Comparison of ENCODE assay signal across 9 cellular contexts in genomic region chr5:144390133-144390532, GRCh38.
A peak's percentile ranks its signal among the peaks of the same experiment; 100 is the strongest.
DNase-seq lines count a peak whose midpoint lies in the region; ATAC-seq and TF ChIP-seq lines count a peak whose summit lies in the region.
"Had no signal": no experiment of that assay in that cellular context is flagged by ENCODE, and none has a peak within 500 bp of the region (broad histone marks: within the 10 kb centered on the region; RNA-seq: fewer than 3 reads in every experiment).

No MANE protein-coding gene starts in this region.

- H3K9me3 ChIP-seq in H9 (ENCODE audit: control insufficient read depth, low read depth, low read length) (no peaks in the 10 kb centered on the region), adipocyte (ENCODE audit: control insufficient read depth, low read length) (peaks cover 2% of the 10 kb centered on the region)

- TF ChIP-seq CTCF in AG04449 (IDR thresholded peaks at IDR 0.05; ENCODE audit: insufficient read depth, low read length, missing control alignments) (peak; percentile 23), H9 (conservative IDR thresholded peaks at IDR 0.05) (peak; percentile 68), kidney epithelial cell (IDR thresholded peaks at IDR 0.05; ENCODE audit: insufficient read depth, low read length, poor library complexity, severe bottlenecking) (peak; percentile 49)

- H2AFZ ChIP-seq in H9 (ENCODE audit: low read length), result no peak overlapping the region

- no peaks in the 10 kb centered on the region; a peak in 1 of 4 replicates for H3K4me1 Mint-ChIP-seq in H9
- H3K4me1 Mint-ChIP-seq in natural killer cell treated with Interleukin-12 subunit alpha and Interleukin-12 subunit beta and Interleukin-15 and Interleukin-18, amount 100 ng/mL, for 72 hours (ENCODE audit: low read depth in 2 of 2), result no peaks in the 10 kb centered on the region
- H3K4me1 Mint-ChIP-seq in effector memory CD8-positive, alpha-beta T cell (ENCODE audit: low read depth in 2 of 2), result no peaks in the 10 kb centered on the region

- no peaks in the 10 kb centered on the region for H3K23me2 ChIP-seq in H9 (ENCODE audit: insufficient read length, low read depth, low read length, poor library complexity, severe bottlenecking)

- H3K4me2 ChIP-seq in H9 (ENCODE audit: insufficient read depth, insufficient read length, low read length), result no peak overlapping the region

- WGBS in H9 (ENCODE audit: extremely low coverage, insufficient read length, low lambda C conversion rate), result no CpG with 5 or more reads among the region's 1 CpG

- no peak overlapping the region for H2BK15ac ChIP-seq in H9 (ENCODE audit: low read depth, low read length)

- H3K18ac ChIP-seq in H9 (ENCODE audit: insufficient read length, low read depth, low read length), result no peak overlapping the region

- no peaks in the 10 kb centered on the region for H3K4me1 ChIP-seq in H9 (ENCODE audit: insufficient read depth, low read length)
- H3K4me1 ChIP-seq in adipocyte (ENCODE audit: control insufficient read depth, insufficient read depth, low read length), result peaks cover 3% of the 10 kb centered on the region

- CTCF ChIA-PET in AG04449 (lab: Yijun Ruan, JAX), result interaction anchor here (1.0 to 1.8 kb wide), 6 partner anchors 10 to 185 kb away, joined by 4 to 8 read pairs (median 4); no protein-coding TSS in a partner anchor

- DNase-seq in AG04449 (ENCODE audit: low read depth, low spot score) (no peak), H9 (peak; percentile 32), adipocyte (ENCODE audit: low read depth) (peak; percentile 48), kidney epithelial cell (ENCODE audit: low read depth) (no peak), germinal center (ENCODE audit: low spot score) (no peak), AG20443 (ENCODE audit: low spot score) (no peak)
- DNase-seq in natural killer cell treated with Interleukin-12 subunit alpha and Interleukin-12 subunit beta and Interleukin-15 and Interleukin-18, amount 100 ng/mL, for 72 hours (ENCODE audit: low spot score), result no peak
- no peak for DNase-seq in effector memory CD8-positive, alpha-beta T cell
- DNase-seq: stimulated activated CD4-positive, alpha-beta T cell treated with anti-CD3 and anti-CD28 coated beads, Interleukin-4, amount 100 ng/mL, for 1 hour had no signal

- no peak overlapping the region for H4K91ac ChIP-seq in H9 (ENCODE audit: insufficient read length, low read depth, low read length)

- no peak overlapping the region for H3K56ac ChIP-seq in H9 (ENCODE audit: insufficient read length, low read depth, low read length)

- peaks cover 24% of the 10 kb centered on the region for H3K27me3 Mint-ChIP-seq in H9 (ENCODE audit: low read depth)
- no peaks in the 10 kb centered on the region for H3K27me3 Mint-ChIP-seq in natural killer cell treated with Interleukin-12 subunit alpha and Interleukin-12 subunit beta and Interleukin-15 and Interleukin-18, amount 100 ng/mL, for 72 hours
- H3K27me3 Mint-ChIP-seq in effector memory CD8-positive, alpha-beta T cell, result no peaks in the 10 kb centered on the region

- H3K14ac ChIP-seq in H9 (ENCODE audit: insufficient read depth, low read length), result no peak overlapping the region

- H3K27me3 ChIP-seq in H9 (ENCODE audit: insufficient read depth, low read length), result no peaks in the 10 kb centered on the region
- H3K27me3 ChIP-seq in adipocyte (replicated peaks; ENCODE audit: control insufficient read depth, insufficient read depth, low read length), result no peaks in the 10 kb centered on the region
- no peaks in the 10 kb centered on the region for H3K27me3 ChIP-seq in kidney epithelial cell (ENCODE audit: control insufficient read depth, insufficient read depth, low read length)

- H3K27ac Mint-ChIP-seq in H9, result no peak overlapping the region
- H3K27ac Mint-ChIP-seq in natural killer cell treated with Interleukin-12 subunit alpha and Interleukin-12 subunit beta and Interleukin-15 and Interleukin-18, amount 100 ng/mL, for 72 hours, result no peak overlapping the region
- H3K27ac Mint-ChIP-seq in effector memory CD8-positive, alpha-beta T cell, result no peak overlapping the region

- no peak overlapping the region for H3T11ph ChIP-seq in H9 (ENCODE audit: low read length)

- no peak overlapping the region for H4K8ac ChIP-seq in H9 (replicated peaks; ENCODE audit: insufficient read length, low read depth, low read length)

- H2AK5ac ChIP-seq in H9 (ENCODE audit: insufficient read length, low read length), result no peak overlapping the region

- H2BK20ac ChIP-seq in H9 (ENCODE audit: low read depth, low read length, poor library complexity, severe bottlenecking), result no peak overlapping the region

- POLR2A ChIA-PET in AG04449 (lab: Yijun Ruan, JAX), result no interaction called here

- H3K4me3 ChIP-seq in AG04449 (ENCODE audit: low read depth, low read length), result no peak overlapping the region
- H3K4me3 ChIP-seq in adipocyte (ENCODE audit: low read length), result no peak overlapping the region
- H3K4me3 ChIP-seq in kidney epithelial cell (ENCODE audit: low read depth, low read length), result no peak overlapping the region

- H3K36me3 ChIP-seq in adipocyte (ENCODE audit: control insufficient read depth, insufficient read depth, low read length, severe bottlenecking), result no peaks in the 10 kb centered on the region
- H3K36me3 ChIP-seq in kidney epithelial cell (ENCODE audit: control insufficient read depth, insufficient read depth, low read length), result no peaks in the 10 kb centered on the region

- no peaks in the 10 kb centered on the region for H4K20me1 ChIP-seq in H9 (ENCODE audit: control insufficient read depth, insufficient read depth, insufficient read length)

- H3K9ac ChIP-seq in H9 (ENCODE audit: extremely low read depth, insufficient read length, low read length) (no peak overlapping the region), adipocyte (ENCODE audit: low read length) (no peak overlapping the region)

- no peak overlapping the region for H2BK120ac ChIP-seq in H9 (ENCODE audit: low read depth, low read length, poor library complexity, severe bottlenecking)

- H3K79me1 ChIP-seq in H9 (ENCODE audit: insufficient read depth, low read depth, low read length, poor library complexity, severe bottlenecking), result no peaks in the 10 kb centered on the region

- H2BK5ac ChIP-seq in H9 (ENCODE audit: insufficient read length, low read length), result no peak overlapping the region

- H3K4ac ChIP-seq in H9 (ENCODE audit: low read depth, low read length), result no peak overlapping the region

- H3K4me3 Mint-ChIP-seq in H9, result no peak overlapping the region
- no peak overlapping the region for H3K4me3 Mint-ChIP-seq in natural killer cell treated with Interleukin-12 subunit alpha and Interleukin-12 subunit beta and Interleukin-15 and Interleukin-18, amount 100 ng/mL, for 72 hours
- no peak overlapping the region for H3K4me3 Mint-ChIP-seq in effector memory CD8-positive, alpha-beta T cell

- no peak for ATAC-seq in natural killer cell treated with Interleukin-12 subunit alpha and Interleukin-12 subunit beta and Interleukin-15 and Interleukin-18, amount 100 ng/mL, for 72 hours
- no peak for ATAC-seq in effector memory CD8-positive, alpha-beta T cell (replicated peaks)

- no peaks in the 10 kb centered on the region for H3K79me2 ChIP-seq in H9 (ENCODE audit: insufficient read depth, low read length)

- H3K23ac ChIP-seq in H9 (ENCODE audit: insufficient read length, low read depth, low read length), result no peak overlapping the region

- no peak overlapping the region for H4K5ac ChIP-seq in H9 (ENCODE audit: insufficient read length, low read depth, low read length)

- H3K27ac ChIP-seq in H9 (ENCODE audit: insufficient read length, low read depth, low read length), result no peak overlapping the region

- no peaks in the 10 kb centered on the region for H3K36me3 Mint-ChIP-seq in H9 (ENCODE audit: insufficient read depth in 1 of 3, low read depth in 3 of 3)
- no peaks in the 10 kb centered on the region for H3K36me3 Mint-ChIP-seq in natural killer cell treated with Interleukin-12 subunit alpha and Interleukin-12 subunit beta and Interleukin-15 and Interleukin-18, amount 100 ng/mL, for 72 hours
- no peaks in the 10 kb centered on the region for H3K36me3 Mint-ChIP-seq in effector memory CD8-positive, alpha-beta T cell (ENCODE audit: insufficient read depth)

- no peaks in the 10 kb centered on the region for H3K9me3 Mint-ChIP-seq in H9
- H3K9me3 Mint-ChIP-seq in natural killer cell treated with Interleukin-12 subunit alpha and Interleukin-12 subunit beta and Interleukin-15 and Interleukin-18, amount 100 ng/mL, for 72 hours, result no peaks in the 10 kb centered on the region
- peaks cover 0 to 2% of the 10 kb centered on the region in 2 donors for H3K9me3 Mint-ChIP-seq in effector memory CD8-positive, alpha-beta T cell

- no peak overlapping the region for H2BK12ac ChIP-seq in H9 (ENCODE audit: insufficient read length, low read depth, low read length)

Comparison
In these comparisons a context has a peak if more than half of its experiments do, and no peak if none do; other contexts are left out.
1. DNase-seq: peak in H9 (single experiment) and adipocyte (single experiment); none in AG04449 (single experiment), kidney epithelial cell (single experiment), natural killer cell treated with Interleukin-12 subunit alpha and Interleukin-12 subunit beta and Interleukin-15 and Interleukin-18, amount 100 ng/mL, for 72 hours (single experiment), germinal center (single experiment), effector memory CD8-positive, alpha-beta T cell (0 of 3) and AG20443 (single experiment).
2. Peak in every context shown above with its lines, with median percentiles within 50 percentile points of each other: CTCF ChIP-seq.